ENCODE assay signal across 8 cellular contexts in genomic region chrX:154097003-154097596, GRCh38. TPM values are rescaled to one million over a fixed set of nuclear protein-coding genes. Genes with fewer than 3 reads are reported as not detected.
A peak's percentile ranks its signal among the peaks of the same experiment; 100 is the strongest.
DNase-seq lines count a peak whose midpoint lies in the region; ATAC-seq and TF ChIP-seq lines count a peak whose summit lies in the region.

No MANE protein-coding gene starts in this region.

- H3K27me3 Mint-ChIP-seq in activated CD4-positive, alpha-beta memory T cell treated with anti-CD3 and anti-CD28 coated beads, Interleukin-2, amount 10 ng/mL, durations not matched to agents 7 days and 5 days: peaks cover under 1% of the 10 kb centered on the region

- DNase-seq in A172 (ENCODE audit: low spot score) (peak; percentile 52), NCI-H226 (peak; percentile 71), ecto neural progenitor cell (ENCODE audit: low spot score) (peak; percentile 81), lower lobe of right lung (peak; percentile 76)
- DNase-seq in activated CD4-positive, alpha-beta memory T cell treated with anti-CD3 and anti-CD28 coated beads, Interleukin-2, amount 10 ng/mL, durations not matched to agents 7 days and 5 days: peak; percentile 61
- peak; percentile 38 to 55 (median 39) for DNase-seq in stimulated activated CD4-positive, alpha-beta T cell treated with anti-CD3 and anti-CD28 coated beads, TNF-alpha, amount 100 ng/mL, for 4 hours (ENCODE audit: low read depth in 3 of 3)

- peak overlapping the region; percentile 91 for H3K27ac ChIP-seq in lower lobe of right lung

- H3K9me3 Mint-ChIP-seq in activated CD4-positive, alpha-beta memory T cell treated with anti-CD3 and anti-CD28 coated beads, Interleukin-2, amount 10 ng/mL, durations not matched to agents 7 days and 5 days: no peaks in the 10 kb centered on the region

- peak; percentile 38 for ATAC-seq in GM18511 (IDR thresholded peaks at IDR 0.05; ENCODE audit: unreplicated experiment)
- ATAC-seq in HG03064 (IDR thresholded peaks at IDR 0.05; ENCODE audit: low read depth, unreplicated experiment): peak; percentile 34
- ATAC-seq in lower lobe of right lung: peak; percentile 75 to 85

- intact Hi-C loops in lower lobe of right lung (cut with DNase I): no loop called here

- POLR2A ChIA-PET in activated CD4-positive, alpha-beta memory T cell treated with anti-CD3 and anti-CD28 coated beads, Interleukin-2, amount 10 ng/mL, durations not matched to agents 7 days and 5 days (lab: Charles Lee): interaction anchor here (1.0 kb wide), 2 partner anchors 27 to 169 kb away, joined by 3 read pairs; no protein-coding TSS in a partner anchor

- peaks cover 16% of the 10 kb centered on the region for H3K36me3 Mint-ChIP-seq in activated CD4-positive, alpha-beta memory T cell treated with anti-CD3 and anti-CD28 coated beads, Interleukin-2, amount 10 ng/mL, durations not matched to agents 7 days and 5 days (ENCODE audit: low read depth)

- CTCF ChIA-PET in activated CD4-positive, alpha-beta memory T cell treated with anti-CD3 and anti-CD28 coated beads, Interleukin-2, amount 10 ng/mL, durations not matched to agents 7 days and 5 days (lab: Charles Lee): interaction anchor here (0.8 to 1.5 kb wide), 2 partner anchors 38 to 40 kb away, joined by 3 read pairs; no protein-coding TSS in a partner anchor

- H3K36me3 ChIP-seq in lower lobe of right lung: no peaks in the 10 kb centered on the region

- H3K9me3 ChIP-seq in lower lobe of right lung: no peaks in the 10 kb centered on the region

- H3K27me3 ChIP-seq in lower lobe of right lung (ENCODE audit: low read depth): no peaks in the 10 kb centered on the region

- H3K4me1 ChIP-seq in lower lobe of right lung: peaks cover 40% of the 10 kb centered on the region

- peaks cover 61% of the 10 kb centered on the region for H3K4me1 Mint-ChIP-seq in activated CD4-positive, alpha-beta memory T cell treated with anti-CD3 and anti-CD28 coated beads, Interleukin-2, amount 10 ng/mL, durations not matched to agents 7 days and 5 days

- H3K4me3 ChIP-seq in lower lobe of right lung: peak overlapping the region; percentile 66

- no peak for TF ChIP-seq CTCF in lower lobe of right lung (IDR thresholded peaks at IDR 0.05)

- H3K4me3 Mint-ChIP-seq in activated CD4-positive, alpha-beta memory T cell treated with anti-CD3 and anti-CD28 coated beads, Interleukin-2, amount 10 ng/mL, durations not matched to agents 7 days and 5 days: peak overlapping the region; percentile 97

- peak overlapping the region; percentile 96 for H3K27ac Mint-ChIP-seq in activated CD4-positive, alpha-beta memory T cell treated with anti-CD3 and anti-CD28 coated beads, Interleukin-2, amount 10 ng/mL, durations not matched to agents 7 days and 5 days

RNA-seq across cellular contexts. Expression of gene MECP2, which starts 0.4 kb away (rescaled TPM):
- total RNA-seq in A172 (2014; rRNA removed; shearing (Covaris generic)): 35.1 and 48.3 TPM in 2 replicates
- total RNA-seq in activated CD4-positive, alpha-beta memory T cell treated with anti-CD3 and anti-CD28 coated beads, Interleukin-2, amount 10 ng/mL, durations not matched to agents 7 days and 5 days: 10 to 100 TPM; 80.7 to 83.0 TPM
- total RNA-seq in lower lobe of right lung: 57.6 TPM

RNA-seq across cellular contexts. Expression of gene OPN1LW, which starts 46.9 kb away (rescaled TPM):
- total RNA-seq in A172 (2014; rRNA removed; shearing (Covaris generic)): not detected in 2 replicates
- total RNA-seq in activated CD4-positive, alpha-beta memory T cell treated with anti-CD3 and anti-CD28 coated beads, Interleukin-2, amount 10 ng/mL, durations not matched to agents 7 days and 5 days: not detected
- not detected for total RNA-seq in lower lobe of right lung

Comparison
In these comparisons a context has a peak if more than half of its experiments do, and no peak if none do; other contexts are left out.
1. Peak in every context shown above with its lines: DNase-seq, ATAC-seq, H3K4me3 ChIP-seq and H3K27ac ChIP-seq.